Comparison of ENCODE assay signal across 1 cellular context in genomic region chr2:22355816-22356433, GRCh38.
TF ChIP-seq lines count a peak whose summit lies in the region.

No MANE protein-coding gene starts in this region.

TF ChIP-seq in HepG2, 621 proteins besides CTCF, POLR2A, EP300 and RAD21 (continued from another document):
- TF ChIP-seq ZNF576 (CRISPR knock-in tag; IDR thresholded peaks at IDR 0.05) (no peak), RARG (CRISPR knock-in tag; IDR thresholded peaks at IDR 0.05; ENCODE audit: low read depth) (no peak), NR0B2 (CRISPR knock-in tag; IDR thresholded peaks at IDR 0.05) (no peak), SOX6 (IDR thresholded peaks at IDR 0.05) (no peak), SOX6 (CRISPR knock-in tag; IDR thresholded peaks at IDR 0.05) (no peak), ZNF318 (CRISPR knock-in tag; IDR thresholded peaks at IDR 0.05) (no peak), TEAD3 (CRISPR knock-in tag; optimal IDR thresholded peaks at IDR 0.05; ENCODE audit: borderline replicate concordance) (no peak), HES4 (CRISPR knock-in tag; IDR thresholded peaks at IDR 0.05; ENCODE audit: borderline replicate concordance) (no peak), AHDC1 (CRISPR knock-in tag; IDR thresholded peaks at IDR 0.05; ENCODE audit: borderline replicate concordance) (no peak), MED8 (CRISPR knock-in tag; IDR thresholded peaks at IDR 0.05; ENCODE audit: insufficient replicate concordance) (no peak), ZNF382 (CRISPR knock-in tag; IDR thresholded peaks at IDR 0.05; ENCODE audit: borderline replicate concordance) (no peak), MTA3 (CRISPR knock-in tag; IDR thresholded peaks at IDR 0.05) (no peak)
